Comparison of ENCODE assay signal across 1 cellular context in the genomic region with DNA sequence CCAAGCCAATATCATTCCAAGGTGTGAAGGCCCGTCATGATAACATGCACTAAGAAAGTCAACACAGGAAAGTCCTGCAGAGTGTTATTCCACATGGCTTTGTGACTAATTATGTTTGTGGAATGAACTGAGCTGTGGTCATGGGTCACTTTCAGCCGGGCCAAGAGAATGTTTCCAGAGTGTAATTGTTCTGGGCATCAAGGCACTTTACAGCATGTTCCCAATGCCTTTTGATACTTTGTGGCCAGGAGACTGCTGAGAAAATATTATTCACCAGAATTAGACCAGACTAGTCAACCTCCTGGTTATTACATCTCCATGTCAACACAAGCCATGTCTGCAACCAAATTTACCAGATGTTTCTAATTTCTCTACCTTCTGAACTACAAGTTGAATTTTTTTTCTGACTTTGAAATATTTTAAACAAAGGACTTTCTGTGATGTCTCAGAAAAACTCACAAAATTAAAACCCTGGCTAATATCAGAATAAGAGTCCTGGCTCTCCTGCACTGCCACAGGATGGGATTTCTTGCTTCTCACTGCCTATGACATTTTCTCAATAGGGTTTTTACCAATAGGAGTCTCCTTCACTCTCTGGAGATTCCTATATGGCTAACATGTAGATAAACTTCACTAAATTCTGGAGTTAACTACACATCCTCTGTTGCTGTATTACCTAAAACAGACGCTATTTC.
TF ChIP-seq lines count a peak whose summit lies in the region.

No MANE protein-coding gene starts in this region.

TF ChIP-seq in IMR-90, 13 proteins besides CTCF, POLR2A, EP300 and RAD21:
- TF ChIP-seq, protein P1, sequence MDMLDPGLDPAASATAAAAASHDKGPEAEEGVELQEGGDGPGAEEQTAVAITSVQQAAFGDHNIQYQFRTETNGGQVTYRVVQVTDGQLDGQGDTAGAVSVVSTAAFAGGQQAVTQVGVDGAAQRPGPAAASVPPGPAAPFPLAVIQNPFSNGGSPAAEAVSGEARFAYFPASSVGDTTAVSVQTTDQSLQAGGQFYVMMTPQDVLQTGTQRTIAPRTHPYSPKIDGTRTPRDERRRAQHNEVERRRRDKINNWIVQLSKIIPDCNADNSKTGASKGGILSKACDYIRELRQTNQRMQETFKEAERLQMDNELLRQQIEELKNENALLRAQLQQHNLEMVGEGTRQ (IDR thresholded peaks at IDR 0.05; ENCODE audit: low read depth, low read length): no peak
- TF ChIP-seq MAFK (IDR thresholded peaks at IDR 0.05; ENCODE audit: low read depth, low read length) (no peak), MXI1 (IDR thresholded peaks at IDR 0.05; ENCODE audit: borderline replicate concordance, low read depth, low read length) (no peak), FOS (IDR thresholded peaks at IDR 0.05; ENCODE audit: low read depth, low read length) (no peak), BHLHE40 (IDR thresholded peaks at IDR 0.05; ENCODE audit: low read depth, low read length) (no peak), CHD1 (IDR thresholded peaks at IDR 0.05; ENCODE audit: low read depth, low read length) (no peak), SMC3 (IDR thresholded peaks at IDR 0.05; ENCODE audit: low read depth, low read length) (no peak), CEBPB (IDR thresholded peaks at IDR 0.05; ENCODE audit: low read depth, low read length) (no peak), RCOR1 (IDR thresholded peaks at IDR 0.05; ENCODE audit: insufficient replicate concordance, low read length) (no peak), NFE2L2 (IDR thresholded peaks at IDR 0.05; ENCODE audit: low read depth, low read length) (no peak), MAZ (IDR thresholded peaks at IDR 0.05; ENCODE audit: borderline replicate concordance, low read depth, low read length) (no peak), RFX5 (IDR thresholded peaks at IDR 0.05; ENCODE audit: low read depth, low read length) (no peak)
- TF ChIP-seq, protein P2, sequence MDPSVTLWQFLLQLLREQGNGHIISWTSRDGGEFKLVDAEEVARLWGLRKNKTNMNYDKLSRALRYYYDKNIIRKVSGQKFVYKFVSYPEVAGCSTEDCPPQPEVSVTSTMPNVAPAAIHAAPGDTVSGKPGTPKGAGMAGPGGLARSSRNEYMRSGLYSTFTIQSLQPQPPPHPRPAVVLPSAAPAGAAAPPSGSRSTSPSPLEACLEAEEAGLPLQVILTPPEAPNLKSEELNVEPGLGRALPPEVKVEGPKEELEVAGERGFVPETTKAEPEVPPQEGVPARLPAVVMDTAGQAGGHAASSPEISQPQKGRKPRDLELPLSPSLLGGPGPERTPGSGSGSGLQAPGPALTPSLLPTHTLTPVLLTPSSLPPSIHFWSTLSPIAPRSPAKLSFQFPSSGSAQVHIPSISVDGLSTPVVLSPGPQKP (IDR thresholded peaks at IDR 0.05; ENCODE audit: borderline replicate concordance, low read depth, low read length): no peak
